8 cellular contexts compared by ENCODE assay signal in the genomic region with DNA sequence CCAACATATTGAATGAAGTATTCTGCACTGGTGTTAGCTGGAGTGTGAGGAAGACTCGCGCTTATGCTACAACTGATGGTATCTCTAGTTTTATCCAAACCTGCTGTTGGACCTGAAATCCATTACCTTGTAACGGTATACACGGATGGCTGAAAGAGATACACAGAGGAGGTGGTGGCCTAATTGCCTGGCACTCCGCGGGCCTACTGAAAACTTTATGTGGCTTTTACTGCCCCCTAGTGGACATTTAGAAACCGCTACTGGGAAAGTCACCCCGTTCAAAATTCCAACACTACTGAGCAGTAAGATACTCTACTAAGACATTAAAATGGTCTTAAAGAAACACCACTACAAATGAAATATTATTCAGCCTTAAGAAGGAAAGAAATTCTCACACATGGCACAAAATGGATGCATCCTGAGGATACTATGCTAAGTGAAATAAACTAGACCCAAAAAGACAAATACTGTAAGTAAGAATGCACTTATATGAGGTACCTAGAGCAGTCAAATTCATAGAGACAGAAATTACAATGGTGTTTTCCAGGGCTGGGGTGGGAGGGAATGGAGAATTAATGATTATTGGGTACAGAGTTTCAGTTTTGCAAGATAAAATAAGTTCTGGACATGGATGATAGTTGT.
DNase-seq lines count a peak whose midpoint lies in the region; ATAC-seq and TF ChIP-seq lines count a peak whose summit lies in the region.

No MANE protein-coding gene starts in this region.

- intact Hi-C loops in left ventricle myocardium superior (cut with micrococcal nuclease) = loop anchor here (10.0 kb wide), 2 partner anchors 308 to 448 kb away; no protein-coding TSS in a partner anchor

- DNase-seq in activated CD8-positive, alpha-beta memory T cell treated with anti-CD3 and anti-CD28 coated beads for 24 hours = peak; percentile 57
- DNase-seq in activated CD8-positive, alpha-beta memory T cell treated with anti-CD3 and anti-CD28 coated beads, Interleukin-2, amount 50 U/mL, for 48 hours = no peak
- DNase-seq in LNCaP clone FGC (ENCODE audit: low read depth) (peak; percentile 43), RPMI7951 (ENCODE audit: low read depth) (peak; percentile 59), amniotic stem cell (lab: John Stamatoyannopoulos, UW) (peak; percentile 66), left ventricle myocardium superior (peak; percentile 70), retinal pigment epithelial cell (ENCODE audit: low read depth) (peak; percentile 35)

- ATAC-seq in left ventricle myocardium superior (peak; percentile 75), HG02623 (IDR thresholded peaks at IDR 0.05; ENCODE audit: unreplicated experiment) (no peak)

- TF ChIP-seq CTCF in LNCaP clone FGC (IDR thresholded peaks at IDR 0.05; ENCODE audit: control insufficient read depth, extremely low read depth, insufficient read depth) = peak; percentile 59
- peak; percentile 74 for TF ChIP-seq CTCF in retinal pigment epithelial cell (conservative IDR thresholded peaks at IDR 0.05; ENCODE audit: low read depth, low read length)

- H3K4me3 ChIP-seq in LNCaP clone FGC (ENCODE audit: low read depth, low read length) (no peak overlapping the region), retinal pigment epithelial cell (ENCODE audit: low read length) (no peak overlapping the region)
